ENCODE assay signal across 9 cellular contexts in the genomic region with DNA sequence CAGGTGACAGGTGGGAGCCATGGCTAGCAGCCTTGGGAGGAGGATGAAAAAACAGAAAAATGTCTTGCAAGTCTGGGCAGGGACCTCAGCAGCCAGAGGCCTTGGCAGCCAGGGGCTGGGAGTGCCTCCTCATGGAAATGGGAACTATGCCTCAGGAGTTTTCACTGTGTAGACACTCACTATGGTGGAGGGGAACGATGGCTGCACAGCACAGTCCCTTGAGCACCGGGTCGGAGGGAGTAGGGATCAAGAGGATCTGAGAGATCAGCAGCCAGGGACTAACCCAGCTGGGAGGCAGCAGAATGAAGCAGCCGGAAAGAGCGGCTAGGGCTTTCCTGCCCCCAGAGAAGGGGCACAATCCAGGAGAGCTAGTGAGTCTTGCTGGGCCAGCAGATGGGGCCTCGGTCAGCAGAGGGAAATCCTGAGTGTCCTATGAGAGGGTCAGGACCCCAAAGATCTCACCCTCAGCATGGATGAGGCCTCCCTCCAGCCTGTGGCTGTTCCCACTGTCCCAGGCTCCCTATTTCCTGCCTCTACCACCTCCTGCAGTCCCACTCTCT. TPM values are rescaled to one million over a fixed set of nuclear protein-coding genes. Genes with fewer than 3 reads are reported as not detected.
DNase-seq lines count a peak whose midpoint lies in the region; ATAC-seq, FAIRE-seq and TF ChIP-seq lines count a peak whose summit lies in the region.
"Had no signal": no experiment of that assay in that cellular context is flagged by ENCODE, and none has a peak within 500 bp of the region (broad histone marks: within the 10 kb centered on the region; RNA-seq: fewer than 3 reads in every experiment).

No MANE protein-coding gene starts in this region.

- intact Hi-C loops in activated naive CD4-positive, alpha-beta T cell treated with anti-CD3 and anti-CD28 coated beads for 36 hours (cut with micrococcal nuclease), result loop anchor here (5.0 kb wide), 4 partner anchors 94 to 986 kb away; a partner anchor contains a TSS
- intact Hi-C loops in activated T-helper 2 cell treated with anti-CD3 and anti-CD28 coated beads, Interferon-gamma antibody, Interleukin-2, Interleukin-4, amounts not matched to agents 10 μg/mL and 5 μg/mL and 100 μg/mL, durations not matched to agents 14 hours and 24 hours and 36 hours (cut with micrococcal nuclease), result loop anchor here (5.0 kb wide), 1 partner anchor 141 kb away; no protein-coding TSS in a partner anchor

- H3K27me3 ChIP-seq in bronchial epithelial cell (ENCODE audit: control insufficient read depth, insufficient read depth, low read length), result no peaks in the 10 kb centered on the region
- no peaks in the 10 kb centered on the region for H3K27me3 ChIP-seq in muscle layer of duodenum (ENCODE audit: low read depth, low read length)
- no peaks in the 10 kb centered on the region for H3K27me3 ChIP-seq in upper lobe of left lung

- TF ChIP-seq CTCF in bronchial epithelial cell (IDR thresholded peaks at IDR 0.05; ENCODE audit: insufficient read depth, low read length, severe bottlenecking), result no peak
- TF ChIP-seq CTCF in upper lobe of left lung (IDR thresholded peaks at IDR 0.05), result no peak

- no peaks in the 10 kb centered on the region for H3K9me3 ChIP-seq in muscle layer of duodenum (ENCODE audit: control insufficient read depth in 1 of 2, low read length in 2 of 2)
- no peaks in the 10 kb centered on the region for H3K9me3 ChIP-seq in upper lobe of left lung

- no peak for ATAC-seq in upper lobe of left lung (ENCODE audit: low FRiP score in 2 of 2)

- CTCF ChIA-PET in activated naive CD4-positive, alpha-beta T cell treated with anti-CD3 and anti-CD28 coated beads for 36 hours (lab: Charles Lee), result interaction anchor here (1.2 to 4.0 kb wide), 5 partner anchors 10 to 108 kb away, joined by 3 to 32 read pairs (median 6); no protein-coding TSS in a partner anchor

- no peak overlapping the region for H3K4me3 Mint-ChIP-seq in activated naive CD4-positive, alpha-beta T cell treated with anti-CD3 and anti-CD28 coated beads for 36 hours
- no peak overlapping the region for H3K4me3 Mint-ChIP-seq in activated T-helper 2 cell treated with anti-CD3 and anti-CD28 coated beads, Interferon-gamma antibody, Interleukin-2, Interleukin-4, amounts not matched to agents 10 μg/mL and 5 μg/mL and 100 μg/mL, durations not matched to agents 14 hours and 24 hours and 36 hours (ENCODE audit: low read depth)

- TF ChIP-seq EP300 in upper lobe of left lung (IDR thresholded peaks at IDR 0.05), result no peak

- H3K27ac Mint-ChIP-seq in activated naive CD4-positive, alpha-beta T cell treated with anti-CD3 and anti-CD28 coated beads for 36 hours, result peak overlapping the region; percentile 92
- no peak overlapping the region for H3K27ac Mint-ChIP-seq in activated T-helper 2 cell treated with anti-CD3 and anti-CD28 coated beads, Interferon-gamma antibody, Interleukin-2, Interleukin-4, amounts not matched to agents 10 μg/mL and 5 μg/mL and 100 μg/mL, durations not matched to agents 14 hours and 24 hours and 36 hours

- no peaks in the 10 kb centered on the region for H3K9me3 Mint-ChIP-seq in activated naive CD4-positive, alpha-beta T cell treated with anti-CD3 and anti-CD28 coated beads for 36 hours
- H3K9me3 Mint-ChIP-seq in activated T-helper 2 cell treated with anti-CD3 and anti-CD28 coated beads, Interferon-gamma antibody, Interleukin-2, Interleukin-4, amounts not matched to agents 10 μg/mL and 5 μg/mL and 100 μg/mL, durations not matched to agents 14 hours and 24 hours and 36 hours, result no peaks in the 10 kb centered on the region

- DNase-seq in activated naive CD4-positive, alpha-beta T cell treated with anti-CD3 and anti-CD28 coated beads for 36 hours, result no peak
- DNase-seq in activated naive CD4-positive, alpha-beta T cell treated with anti-CD3 and anti-CD28 coated beads, Interleukin-2, amount 50 U/mL, for 16 hours, result no peak
- DNase-seq in bronchial epithelial cell (ENCODE audit: low read depth), result peak; percentile 91
- no peak for DNase-seq in upper lobe of left lung
- no peak for DNase-seq in activated T-helper 2 cell treated with anti-CD3 and anti-CD28 coated beads, Interferon-gamma antibody, Interleukin-2, Interleukin-4, amounts not matched to agents 10 μg/mL and 5 μg/mL and 100 μg/mL, durations not matched to agents 14 hours and 24 hours and 36 hours (ENCODE audit: low spot score)
- DNase-seq in cerebellum (ENCODE audit: low spot score), result no peak
- DNase-seq in NCI-H128 (lab: John Stamatoyannopoulos, UW; ENCODE audit: unreplicated experiment), result no peak
- DNase-seq: NCI-H524 treated with DMSO at 0.1 percent for 48 hours had no signal

- WGBS in upper lobe of left lung, 2 donors, result 63 to 75% methylated on average over 6 of the region's 6 CpGs

- peaks cover 49% of the 10 kb centered on the region for H3K4me1 Mint-ChIP-seq in activated naive CD4-positive, alpha-beta T cell treated with anti-CD3 and anti-CD28 coated beads for 36 hours (ENCODE audit: low read depth)
- peaks cover 39% of the 10 kb centered on the region for H3K4me1 Mint-ChIP-seq in activated T-helper 2 cell treated with anti-CD3 and anti-CD28 coated beads, Interferon-gamma antibody, Interleukin-2, Interleukin-4, amounts not matched to agents 10 μg/mL and 5 μg/mL and 100 μg/mL, durations not matched to agents 14 hours and 24 hours and 36 hours (ENCODE audit: low read depth)

- FAIRE-seq in bronchial epithelial cell (lab: Jason Lieb, UNC), result no peak

- peaks cover 1% of the 10 kb centered on the region for H3K36me3 Mint-ChIP-seq in activated naive CD4-positive, alpha-beta T cell treated with anti-CD3 and anti-CD28 coated beads for 36 hours (ENCODE audit: low read depth)
- H3K36me3 Mint-ChIP-seq in activated T-helper 2 cell treated with anti-CD3 and anti-CD28 coated beads, Interferon-gamma antibody, Interleukin-2, Interleukin-4, amounts not matched to agents 10 μg/mL and 5 μg/mL and 100 μg/mL, durations not matched to agents 14 hours and 24 hours and 36 hours (ENCODE audit: low read depth), result no peaks in the 10 kb centered on the region

- peaks cover 34 to 44% of the 10 kb centered on the region in 2 donors for H3K4me1 ChIP-seq in muscle layer of duodenum (ENCODE audit: control insufficient read depth in 1 of 2, insufficient read depth in 2 of 2, low read length in 2 of 2)
- peaks cover 81 to 95% (median 86%) of the 10 kb centered on the region in 4 donors for H3K4me1 ChIP-seq in upper lobe of left lung

- H3K27me3 Mint-ChIP-seq in activated naive CD4-positive, alpha-beta T cell treated with anti-CD3 and anti-CD28 coated beads for 36 hours (ENCODE audit: low read depth), result no peaks in the 10 kb centered on the region
- H3K27me3 Mint-ChIP-seq in activated T-helper 2 cell treated with anti-CD3 and anti-CD28 coated beads, Interferon-gamma antibody, Interleukin-2, Interleukin-4, amounts not matched to agents 10 μg/mL and 5 μg/mL and 100 μg/mL, durations not matched to agents 14 hours and 24 hours and 36 hours (ENCODE audit: low read depth), result no peaks in the 10 kb centered on the region

- H3K27ac ChIP-seq in muscle layer of duodenum (ENCODE audit: low read length) (peak overlapping the region; percentile 97), upper lobe of left lung (peak overlapping the region; percentile 98 to 99 (median 99))

- no peak for TF ChIP-seq POLR2A in upper lobe of left lung (IDR thresholded peaks at IDR 0.05)

- no peaks in the 10 kb centered on the region for H3K36me3 ChIP-seq in bronchial epithelial cell (ENCODE audit: control insufficient read depth, insufficient read depth, low read length)
- peaks cover 0 to 17% of the 10 kb centered on the region in 2 donors for H3K36me3 ChIP-seq in muscle layer of duodenum (ENCODE audit: control insufficient read depth in 1 of 2, insufficient read depth in 2 of 2, low read length in 2 of 2)
- no peaks in the 10 kb centered on the region for H3K36me3 ChIP-seq in upper lobe of left lung

- no peak overlapping the region for H3K4me3 ChIP-seq in bronchial epithelial cell (ENCODE audit: low read depth, low read length)
- H3K4me3 ChIP-seq in muscle layer of duodenum (ENCODE audit: low read depth in 1 of 2, low read length in 2 of 2), result peak overlapping the region in 1 of 2 donors; percentile 15
- H3K4me3 ChIP-seq in upper lobe of left lung, result no peak overlapping the region

RNA-seq across cellular contexts. Expression of a gene that starts 6.2 kb away (rescaled TPM):
- total RNA-seq in activated naive CD4-positive, alpha-beta T cell treated with anti-CD3 and anti-CD28 coated beads for 36 hours, result 1,000 to 10,000 TPM; 1,302 to 1,352 TPM
- total RNA-seq in bronchial epithelial cell, result 1,010 and 1,591 TPM in 2 replicates
- 1,000 to 10,000 TPM; 2,996 to 4,693 (median 4,496) TPM for total RNA-seq in upper lobe of left lung
- total RNA-seq in activated T-helper 2 cell treated with anti-CD3 and anti-CD28 coated beads, Interferon-gamma antibody, Interleukin-2, Interleukin-4, amounts not matched to agents 10 μg/mL and 5 μg/mL and 100 μg/mL, durations not matched to agents 14 hours and 24 hours and 36 hours, result 568 and 585 TPM in 2 replicates
- total RNA-seq in cerebellum, result 295 TPM

RNA-seq across cellular contexts. Expression of a gene that starts 23.5 kb away (rescaled TPM):
- total RNA-seq in activated naive CD4-positive, alpha-beta T cell treated with anti-CD3 and anti-CD28 coated beads for 36 hours, result under 1 TPM; 0.45 to 0.49 TPM
- total RNA-seq in bronchial epithelial cell (3.7 and 5.2 TPM in 2 replicates), upper lobe of left lung (10 to 100 TPM in 3 of 6 donors, 1 to 10 TPM in 3; 6.5 to 18.9 (median 10.4) TPM), cerebellum (1.9 TPM)
- total RNA-seq in activated T-helper 2 cell treated with anti-CD3 and anti-CD28 coated beads, Interferon-gamma antibody, Interleukin-2, Interleukin-4, amounts not matched to agents 10 μg/mL and 5 μg/mL and 100 μg/mL, durations not matched to agents 14 hours and 24 hours and 36 hours, result 0.09 TPM in 1 of 2 replicates, not detected in the other

RNA-seq across cellular contexts. Expression of a gene that starts 56.3 kb away (rescaled TPM):
- under 1 TPM; 0.52 to 0.74 TPM for total RNA-seq in activated naive CD4-positive, alpha-beta T cell treated with anti-CD3 and anti-CD28 coated beads for 36 hours
- total RNA-seq in bronchial epithelial cell (0.90 and 1.1 TPM in 2 replicates), upper lobe of left lung (10 to 100 TPM in 3 of 6 donors, 1 to 10 TPM in 3; 4.4 to 20.7 (median 10.0) TPM), cerebellum (4.5 TPM)
- 0.09 TPM in 1 of 2 replicates, not detected in the other for total RNA-seq in activated T-helper 2 cell treated with anti-CD3 and anti-CD28 coated beads, Interferon-gamma antibody, Interleukin-2, Interleukin-4, amounts not matched to agents 10 μg/mL and 5 μg/mL and 100 μg/mL, durations not matched to agents 14 hours and 24 hours and 36 hours
